Comparison of ENCODE assay signal across 1 cellular context in genomic region chr14:30655124-30655523, GRCh38.
TF ChIP-seq lines count a peak whose summit lies in the region.

No MANE protein-coding gene starts in this region.

TF ChIP-seq in GM23338, 12 proteins besides CTCF, POLR2A, EP300 and RAD21 (continued from another document):
- no peak for TF ChIP-seq ZNF462 (CRISPR knock-in tag; IDR thresholded peaks at IDR 0.05)
- TF ChIP-seq POLR2AphosphoS5 (IDR thresholded peaks at IDR 0.05; ENCODE audit: low read depth) = no peak
- TF ChIP-seq ZNF331 (CRISPR knock-in tag; IDR thresholded peaks at IDR 0.05; ENCODE audit: low read depth) = no peak
TF ChIP-seq in GM23338: peak in this region for 0.
